ENCODE assay signal across 1 cellular context in the genomic region with DNA sequence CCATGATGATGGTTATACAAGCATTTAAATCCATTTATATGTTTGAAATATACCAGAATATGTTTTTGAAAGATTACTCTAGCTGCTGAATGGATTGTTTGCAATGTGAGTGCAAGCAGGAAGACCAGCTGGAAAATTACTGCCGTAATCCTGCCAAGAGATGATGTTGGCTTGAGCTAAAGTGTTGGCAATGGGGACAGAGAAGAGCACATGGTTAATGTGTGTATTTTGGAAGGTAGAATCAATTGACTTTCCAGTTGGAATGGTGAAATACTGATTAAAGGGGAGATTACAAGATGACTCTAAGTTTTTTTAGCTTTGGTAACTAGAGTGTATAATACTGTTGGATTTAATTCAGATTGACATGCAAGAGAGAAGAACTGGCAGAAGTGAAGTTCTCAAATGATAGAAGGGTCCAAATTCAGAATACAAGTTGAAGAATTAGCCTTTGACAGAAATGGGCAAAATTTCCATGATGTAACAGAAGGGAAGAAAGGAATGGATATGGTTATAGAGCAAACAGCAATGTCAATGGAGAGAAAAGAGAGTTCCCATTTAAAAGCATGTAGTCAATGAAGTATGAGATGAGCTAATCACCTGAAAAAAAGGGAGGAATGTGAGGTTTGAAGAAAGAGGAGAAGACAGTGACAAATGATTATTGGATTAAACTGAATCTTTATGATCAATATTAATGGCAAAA.
TF ChIP-seq lines count a peak whose summit lies in the region.

No MANE protein-coding gene starts in this region.

TF ChIP-seq in H1, 55 proteins besides CTCF, POLR2A, EP300 and RAD21 (continued from another document):
- TF ChIP-seq, protein P1, sequence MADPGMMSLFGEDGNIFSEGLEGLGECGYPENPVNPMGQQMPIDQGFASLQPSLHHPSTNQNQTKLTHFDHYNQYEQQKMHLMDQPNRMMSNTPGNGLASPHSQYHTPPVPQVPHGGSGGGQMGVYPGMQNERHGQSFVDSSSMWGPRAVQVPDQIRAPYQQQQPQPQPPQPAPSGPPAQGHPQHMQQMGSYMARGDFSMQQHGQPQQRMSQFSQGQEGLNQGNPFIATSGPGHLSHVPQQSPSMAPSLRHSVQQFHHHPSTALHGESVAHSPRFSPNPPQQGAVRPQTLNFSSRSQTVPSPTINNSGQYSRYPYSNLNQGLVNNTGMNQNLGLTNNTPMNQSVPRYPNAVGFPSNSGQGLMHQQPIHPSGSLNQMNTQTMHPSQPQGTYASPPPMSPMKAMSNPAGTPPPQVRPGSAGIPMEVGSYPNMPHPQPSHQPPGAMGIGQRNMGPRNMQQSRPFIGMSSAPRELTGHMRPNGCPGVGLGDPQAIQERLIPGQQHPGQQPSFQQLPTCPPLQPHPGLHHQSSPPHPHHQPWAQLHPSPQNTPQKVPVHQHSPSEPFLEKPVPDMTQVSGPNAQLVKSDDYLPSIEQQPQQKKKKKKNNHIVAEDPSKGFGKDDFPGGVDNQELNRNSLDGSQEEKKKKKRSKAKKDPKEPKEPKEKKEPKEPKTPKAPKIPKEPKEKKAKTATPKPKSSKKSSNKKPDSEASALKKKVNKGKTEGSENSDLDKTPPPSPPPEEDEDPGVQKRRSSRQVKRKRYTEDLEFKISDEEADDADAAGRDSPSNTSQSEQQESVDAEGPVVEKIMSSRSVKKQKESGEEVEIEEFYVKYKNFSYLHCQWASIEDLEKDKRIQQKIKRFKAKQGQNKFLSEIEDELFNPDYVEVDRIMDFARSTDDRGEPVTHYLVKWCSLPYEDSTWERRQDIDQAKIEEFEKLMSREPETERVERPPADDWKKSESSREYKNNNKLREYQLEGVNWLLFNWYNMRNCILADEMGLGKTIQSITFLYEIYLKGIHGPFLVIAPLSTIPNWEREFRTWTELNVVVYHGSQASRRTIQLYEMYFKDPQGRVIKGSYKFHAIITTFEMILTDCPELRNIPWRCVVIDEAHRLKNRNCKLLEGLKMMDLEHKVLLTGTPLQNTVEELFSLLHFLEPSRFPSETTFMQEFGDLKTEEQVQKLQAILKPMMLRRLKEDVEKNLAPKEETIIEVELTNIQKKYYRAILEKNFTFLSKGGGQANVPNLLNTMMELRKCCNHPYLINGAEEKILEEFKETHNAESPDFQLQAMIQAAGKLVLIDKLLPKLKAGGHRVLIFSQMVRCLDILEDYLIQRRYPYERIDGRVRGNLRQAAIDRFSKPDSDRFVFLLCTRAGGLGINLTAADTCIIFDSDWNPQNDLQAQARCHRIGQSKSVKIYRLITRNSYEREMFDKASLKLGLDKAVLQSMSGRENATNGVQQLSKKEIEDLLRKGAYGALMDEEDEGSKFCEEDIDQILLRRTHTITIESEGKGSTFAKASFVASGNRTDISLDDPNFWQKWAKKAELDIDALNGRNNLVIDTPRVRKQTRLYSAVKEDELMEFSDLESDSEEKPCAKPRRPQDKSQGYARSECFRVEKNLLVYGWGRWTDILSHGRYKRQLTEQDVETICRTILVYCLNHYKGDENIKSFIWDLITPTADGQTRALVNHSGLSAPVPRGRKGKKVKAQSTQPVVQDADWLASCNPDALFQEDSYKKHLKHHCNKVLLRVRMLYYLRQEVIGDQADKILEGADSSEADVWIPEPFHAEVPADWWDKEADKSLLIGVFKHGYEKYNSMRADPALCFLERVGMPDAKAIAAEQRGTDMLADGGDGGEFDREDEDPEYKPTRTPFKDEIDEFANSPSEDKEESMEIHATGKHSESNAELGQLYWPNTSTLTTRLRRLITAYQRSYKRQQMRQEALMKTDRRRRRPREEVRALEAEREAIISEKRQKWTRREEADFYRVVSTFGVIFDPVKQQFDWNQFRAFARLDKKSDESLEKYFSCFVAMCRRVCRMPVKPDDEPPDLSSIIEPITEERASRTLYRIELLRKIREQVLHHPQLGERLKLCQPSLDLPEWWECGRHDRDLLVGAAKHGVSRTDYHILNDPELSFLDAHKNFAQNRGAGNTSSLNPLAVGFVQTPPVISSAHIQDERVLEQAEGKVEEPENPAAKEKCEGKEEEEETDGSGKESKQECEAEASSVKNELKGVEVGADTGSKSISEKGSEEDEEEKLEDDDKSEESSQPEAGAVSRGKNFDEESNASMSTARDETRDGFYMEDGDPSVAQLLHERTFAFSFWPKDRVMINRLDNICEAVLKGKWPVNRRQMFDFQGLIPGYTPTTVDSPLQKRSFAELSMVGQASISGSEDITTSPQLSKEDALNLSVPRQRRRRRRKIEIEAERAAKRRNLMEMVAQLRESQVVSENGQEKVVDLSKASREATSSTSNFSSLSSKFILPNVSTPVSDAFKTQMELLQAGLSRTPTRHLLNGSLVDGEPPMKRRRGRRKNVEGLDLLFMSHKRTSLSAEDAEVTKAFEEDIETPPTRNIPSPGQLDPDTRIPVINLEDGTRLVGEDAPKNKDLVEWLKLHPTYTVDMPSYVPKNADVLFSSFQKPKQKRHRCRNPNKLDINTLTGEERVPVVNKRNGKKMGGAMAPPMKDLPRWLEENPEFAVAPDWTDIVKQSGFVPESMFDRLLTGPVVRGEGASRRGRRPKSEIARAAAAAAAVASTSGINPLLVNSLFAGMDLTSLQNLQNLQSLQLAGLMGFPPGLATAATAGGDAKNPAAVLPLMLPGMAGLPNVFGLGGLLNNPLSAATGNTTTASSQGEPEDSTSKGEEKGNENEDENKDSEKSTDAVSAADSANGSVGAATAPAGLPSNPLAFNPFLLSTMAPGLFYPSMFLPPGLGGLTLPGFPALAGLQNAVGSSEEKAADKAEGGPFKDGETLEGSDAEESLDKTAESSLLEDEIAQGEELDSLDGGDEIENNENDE (IDR thresholded peaks at IDR 0.05; ENCODE audit: insufficient replicate concordance, low read length): no peak
- TF ChIP-seq TAF7 (optimal IDR thresholded peaks at IDR 0.05; ENCODE audit: borderline replicate concordance, low read depth, low read length): no peak
- no peak for TF ChIP-seq SUZ12 (IDR thresholded peaks at IDR 0.05; ENCODE audit: low read length)
- TF ChIP-seq JUND (IDR thresholded peaks at IDR 0.05; ENCODE audit: low read length): no peak
- TF ChIP-seq TEAD4 (IDR thresholded peaks at IDR 0.05; ENCODE audit: low read depth, low read length): no peak
